Comparison of ENCODE assay signal across 17 cellular contexts in the genomic region with DNA sequence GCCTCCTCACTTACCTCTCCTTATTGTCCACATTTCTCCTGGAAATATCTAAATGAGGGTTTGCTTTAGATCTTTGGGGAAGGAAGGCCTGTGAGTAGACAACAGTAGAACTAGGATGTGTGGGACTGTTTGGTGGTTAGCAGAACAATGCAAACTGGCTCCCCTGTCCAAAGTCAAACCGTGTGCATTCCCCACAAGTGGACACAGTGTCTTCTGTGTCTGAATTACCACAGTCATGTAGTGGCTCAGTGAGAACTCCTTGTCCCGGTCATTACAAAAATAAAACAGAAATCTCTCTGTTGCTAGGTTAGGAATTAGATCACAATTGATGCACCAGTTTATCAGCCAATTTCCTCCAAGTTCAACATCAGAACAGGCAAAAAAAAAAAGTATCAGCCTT. TPM values are rescaled to one million over a fixed set of nuclear protein-coding genes. Genes with fewer than 3 reads are reported as not detected.
"Had no signal": no experiment of that assay in that cellular context is flagged by ENCODE, and none has a peak within 500 bp of the region (broad histone marks: within the 10 kb centered on the region; RNA-seq: fewer than 3 reads in every experiment).

No MANE protein-coding gene starts in this region.

- H3K4me3 ChIP-seq: ovary, tibial artery, uterus had no signal

- H3K9me3 Mint-ChIP-seq: activated naive CD8-positive, alpha-beta T cell treated with anti-CD3 and anti-CD28 coated beads, Interleukin-2, amount 10 ng/mL, durations not matched to agents 7 days and 5 days; activated T-helper 1 cell treated with anti-CD3 and anti-CD28 coated beads, Interleukin-12 subunit alpha, Interleukin-12 subunit beta, Interleukin-2, Interleukin-4 antibody, amounts not matched to agents 30 ng/mL and 10 ng/mL and 1 ng/mL, durations not matched to agents 14 hours and 24 hours and 36 hours; endodermal cell; mesothelial cell of epicardium; neural crest cell; stimulated activated naive B cell treated with anti-CD40 and anti-IgM and Interleukin-4, amounts not matched to agents 10 μg/mL and 1 μg/mL and 100 μg/mL, for 72 hours had no signal

- H3K27me3 ChIP-seq: ovary, tibial artery, uterus had no signal

- H3K4me1 ChIP-seq: tibial artery had no signal

- H3K27ac Mint-ChIP-seq: activated naive CD8-positive, alpha-beta T cell treated with anti-CD3 and anti-CD28 coated beads, Interleukin-2, amount 10 ng/mL, durations not matched to agents 7 days and 5 days; activated T-helper 1 cell treated with anti-CD3 and anti-CD28 coated beads, Interleukin-12 subunit alpha, Interleukin-12 subunit beta, Interleukin-2, Interleukin-4 antibody, amounts not matched to agents 30 ng/mL and 10 ng/mL and 1 ng/mL, durations not matched to agents 14 hours and 24 hours and 36 hours; stimulated activated naive B cell treated with anti-CD40 and anti-IgM and Interleukin-4, amounts not matched to agents 10 μg/mL and 1 μg/mL and 100 μg/mL, for 72 hours had no signal

- H3K4me3 Mint-ChIP-seq: activated naive CD8-positive, alpha-beta T cell treated with anti-CD3 and anti-CD28 coated beads, Interleukin-2, amount 10 ng/mL, durations not matched to agents 7 days and 5 days; activated T-helper 1 cell treated with anti-CD3 and anti-CD28 coated beads, Interleukin-12 subunit alpha, Interleukin-12 subunit beta, Interleukin-2, Interleukin-4 antibody, amounts not matched to agents 30 ng/mL and 10 ng/mL and 1 ng/mL, durations not matched to agents 14 hours and 24 hours and 36 hours; endodermal cell; mesothelial cell of epicardium; neural crest cell; stimulated activated naive B cell treated with anti-CD40 and anti-IgM and Interleukin-4, amounts not matched to agents 10 μg/mL and 1 μg/mL and 100 μg/mL, for 72 hours had no signal

- H3K4me1 Mint-ChIP-seq: neural crest cell; stimulated activated naive B cell treated with anti-CD40 and anti-IgM and Interleukin-4, amounts not matched to agents 10 μg/mL and 1 μg/mL and 100 μg/mL, for 72 hours had no signal

- ATAC-seq: activated CD4-positive, CD25-positive, alpha-beta regulatory T cell treated with anti-CD3 and anti-CD28 coated beads, Interleukin-2, amount 50 U/mL, for 24 hours; stimulated activated naive B cell treated with anti-CD40 and anti-IgM and Interleukin-4, amounts not matched to agents 10 μg/mL and 1 μg/mL and 100 μg/mL, for 72 hours had no signal

- DNase-seq: activated CD4-positive, alpha-beta T cell treated with anti-CD3 and anti-CD28 coated beads, Interleukin-2, amount 50 U/mL, for 1 hour; activated naive CD8-positive, alpha-beta T cell treated with anti-CD3 and anti-CD28 coated beads, Interleukin-2, amount 10 ng/mL, durations not matched to agents 7 days and 5 days; endodermal cell; erythroblast; hypothalamus; stimulated activated CD4-positive, alpha-beta T cell treated with anti-CD3 and anti-CD28 coated beads, Interleukin-2, amount 100 ng/mL, for 48 hours; stimulated activated naive B cell treated with anti-CD40 and anti-IgM and Interleukin-4, amounts not matched to agents 10 μg/mL and 1 μg/mL and 100 μg/mL, for 72 hours; tibial artery had no signal

- H3K27ac ChIP-seq: ovary, tibial artery had no signal

- H3K36me3 Mint-ChIP-seq: activated naive CD8-positive, alpha-beta T cell treated with anti-CD3 and anti-CD28 coated beads, Interleukin-2, amount 10 ng/mL, durations not matched to agents 7 days and 5 days; mesothelial cell of epicardium; stimulated activated naive B cell treated with anti-CD40 and anti-IgM and Interleukin-4, amounts not matched to agents 10 μg/mL and 1 μg/mL and 100 μg/mL, for 72 hours had no signal

- H3K27me3 Mint-ChIP-seq: activated naive CD8-positive, alpha-beta T cell treated with anti-CD3 and anti-CD28 coated beads, Interleukin-2, amount 10 ng/mL, durations not matched to agents 7 days and 5 days had no signal

- H3K36me3 ChIP-seq: ovary, tibial artery, uterus had no signal

- H3K9me3 ChIP-seq: ovary, tibial artery, uterus had no signal

RNA-seq across cellular contexts. Expression of a gene that starts 0.5 kb away (rescaled TPM):
- total RNA-seq: activated CD8-positive, alpha-beta memory T cell treated with anti-CD3 and anti-CD28 coated beads for 36 hours; activated naive CD8-positive, alpha-beta T cell treated with anti-CD3 and anti-CD28 coated beads, Interleukin-2, amount 10 ng/mL, durations not matched to agents 7 days and 5 days; activated T-helper 1 cell treated with anti-CD3 and anti-CD28 coated beads, Interleukin-12 subunit alpha, Interleukin-12 subunit beta, Interleukin-2, Interleukin-4 antibody, amounts not matched to agents 30 ng/mL and 10 ng/mL and 1 ng/mL, durations not matched to agents 14 hours and 24 hours and 36 hours; chondrocyte; dermis microvascular lymphatic vessel endothelial cell; neural crest cell had no signal
